Comparison of ENCODE assay signal across 1 cellular context in the genomic region with DNA sequence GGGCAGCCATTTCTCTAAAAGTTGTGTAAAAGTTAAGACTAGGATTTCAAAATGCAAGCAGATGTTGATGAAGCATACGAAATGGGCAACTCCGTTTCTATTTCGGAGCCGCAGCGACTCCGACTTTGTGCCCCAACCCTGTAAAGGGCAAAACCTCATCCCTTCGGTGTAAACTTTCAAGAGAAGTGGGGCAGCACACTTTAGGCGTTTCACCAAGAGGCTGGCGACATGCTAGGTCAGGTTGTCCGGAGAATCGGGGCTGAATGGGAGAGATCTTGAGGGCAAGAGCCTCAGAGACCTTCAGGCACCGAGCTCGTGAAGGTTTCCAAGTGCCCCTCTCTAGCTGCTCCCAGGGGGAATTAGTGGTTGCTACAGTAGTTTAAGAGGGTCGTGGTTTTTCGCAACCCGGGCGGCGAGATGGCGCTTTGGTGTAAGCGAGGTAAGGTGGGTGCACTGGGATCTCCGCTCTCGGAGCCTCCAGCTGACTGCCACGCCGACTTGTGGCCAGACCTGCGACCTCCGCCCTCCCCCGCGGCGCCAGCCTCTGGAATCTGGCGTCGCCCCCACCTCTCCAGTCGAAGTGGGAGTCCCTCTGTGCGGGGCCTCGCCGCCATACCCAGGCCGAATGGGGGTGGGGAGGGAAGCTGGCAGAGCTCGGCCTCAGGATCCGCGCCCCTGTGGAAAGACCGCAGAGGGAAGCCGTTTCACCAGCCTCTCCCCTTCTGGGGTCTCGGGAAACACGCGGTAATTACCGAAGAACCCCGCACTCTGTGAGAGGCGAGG.
TF ChIP-seq lines count a peak whose summit lies in the region.

No MANE protein-coding gene starts in this region.

TF ChIP-seq in HepG2, 621 proteins besides CTCF, POLR2A, EP300 and RAD21 (continues in another document):
- TF ChIP-seq TBP (CRISPR knock-in tag; IDR thresholded peaks at IDR 0.05): no peak
- TF ChIP-seq ZNF878 (CRISPR knock-in tag; IDR thresholded peaks at IDR 0.05): peak; percentile 71; the same call in 1 of the 2 replicates
- TF ChIP-seq KAT7 (CRISPR knock-in tag; IDR thresholded peaks at IDR 0.05; ENCODE audit: borderline replicate concordance): peak; percentile 96; the same call in 1 of the 2 replicates
- TF ChIP-seq, protein P1, sequence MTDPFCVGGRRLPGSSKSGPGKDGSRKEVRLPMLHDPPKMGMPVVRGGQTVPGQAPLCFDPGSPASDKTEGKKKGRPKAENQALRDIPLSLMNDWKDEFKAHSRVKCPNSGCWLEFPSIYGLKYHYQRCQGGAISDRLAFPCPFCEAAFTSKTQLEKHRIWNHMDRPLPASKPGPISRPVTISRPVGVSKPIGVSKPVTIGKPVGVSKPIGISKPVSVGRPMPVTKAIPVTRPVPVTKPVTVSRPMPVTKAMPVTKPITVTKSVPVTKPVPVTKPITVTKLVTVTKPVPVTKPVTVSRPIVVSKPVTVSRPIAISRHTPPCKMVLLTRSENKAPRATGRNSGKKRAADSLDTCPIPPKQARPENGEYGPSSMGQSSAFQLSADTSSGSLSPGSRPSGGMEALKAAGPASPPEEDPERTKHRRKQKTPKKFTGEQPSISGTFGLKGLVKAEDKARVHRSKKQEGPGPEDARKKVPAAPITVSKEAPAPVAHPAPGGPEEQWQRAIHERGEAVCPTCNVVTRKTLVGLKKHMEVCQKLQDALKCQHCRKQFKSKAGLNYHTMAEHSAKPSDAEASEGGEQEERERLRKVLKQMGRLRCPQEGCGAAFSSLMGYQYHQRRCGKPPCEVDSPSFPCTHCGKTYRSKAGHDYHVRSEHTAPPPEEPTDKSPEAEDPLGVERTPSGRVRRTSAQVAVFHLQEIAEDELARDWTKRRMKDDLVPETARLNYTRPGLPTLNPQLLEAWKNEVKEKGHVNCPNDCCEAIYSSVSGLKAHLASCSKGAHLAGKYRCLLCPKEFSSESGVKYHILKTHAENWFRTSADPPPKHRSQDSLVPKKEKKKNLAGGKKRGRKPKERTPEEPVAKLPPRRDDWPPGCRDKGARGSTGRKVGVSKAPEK (CRISPR knock-in tag; IDR thresholded peaks at IDR 0.05; ENCODE audit: borderline replicate concordance): peak; percentile 91; the same call in 1 of the 2 replicates
- TF ChIP-seq, protein P2, sequence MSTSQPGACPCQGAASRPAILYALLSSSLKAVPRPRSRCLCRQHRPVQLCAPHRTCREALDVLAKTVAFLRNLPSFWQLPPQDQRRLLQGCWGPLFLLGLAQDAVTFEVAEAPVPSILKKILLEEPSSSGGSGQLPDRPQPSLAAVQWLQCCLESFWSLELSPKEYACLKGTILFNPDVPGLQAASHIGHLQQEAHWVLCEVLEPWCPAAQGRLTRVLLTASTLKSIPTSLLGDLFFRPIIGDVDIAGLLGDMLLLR (CRISPR knock-in tag; IDR thresholded peaks at IDR 0.05): peak; percentile 86
- TF ChIP-seq ZNF101 (CRISPR knock-in tag; IDR thresholded peaks at IDR 0.05; ENCODE audit: borderline replicate concordance, low read depth): no peak; the same call in 1 of the 2 replicates
- TF ChIP-seq, protein P3, sequence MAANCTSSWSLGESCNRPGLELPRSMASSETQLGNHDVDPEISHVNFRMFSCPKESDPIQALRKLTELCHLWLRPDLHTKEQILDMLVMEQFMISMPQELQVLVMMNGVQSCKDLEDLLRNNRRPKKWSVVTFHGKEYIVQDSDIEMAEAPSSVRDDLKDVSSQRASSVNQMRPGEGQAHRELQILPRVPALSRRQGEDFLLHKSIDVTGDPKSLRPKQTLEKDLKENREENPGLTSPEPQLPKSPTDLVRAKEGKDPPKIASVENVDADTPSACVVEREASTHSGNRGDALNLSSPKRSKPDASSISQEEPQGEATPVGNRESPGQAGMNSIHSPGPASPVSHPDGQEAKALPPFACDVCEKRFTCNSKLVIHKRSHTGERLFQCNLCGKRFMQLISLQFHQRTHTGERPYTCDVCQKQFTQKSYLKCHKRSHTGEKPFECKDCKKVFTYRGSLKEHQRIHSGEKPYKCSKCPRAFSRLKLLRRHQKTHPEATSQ (CRISPR knock-in tag; IDR thresholded peaks at IDR 0.05; ENCODE audit: borderline replicate concordance): no peak
- TF ChIP-seq, protein P4, sequence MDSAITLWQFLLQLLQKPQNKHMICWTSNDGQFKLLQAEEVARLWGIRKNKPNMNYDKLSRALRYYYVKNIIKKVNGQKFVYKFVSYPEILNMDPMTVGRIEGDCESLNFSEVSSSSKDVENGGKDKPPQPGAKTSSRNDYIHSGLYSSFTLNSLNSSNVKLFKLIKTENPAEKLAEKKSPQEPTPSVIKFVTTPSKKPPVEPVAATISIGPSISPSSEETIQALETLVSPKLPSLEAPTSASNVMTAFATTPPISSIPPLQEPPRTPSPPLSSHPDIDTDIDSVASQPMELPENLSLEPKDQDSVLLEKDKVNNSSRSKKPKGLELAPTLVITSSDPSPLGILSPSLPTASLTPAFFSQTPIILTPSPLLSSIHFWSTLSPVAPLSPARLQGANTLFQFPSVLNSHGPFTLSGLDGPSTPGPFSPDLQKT (CRISPR knock-in tag; IDR thresholded peaks at IDR 0.05; ENCODE audit: borderline replicate concordance): no peak
- no peak for TF ChIP-seq ZNF619 (CRISPR knock-in tag; IDR thresholded peaks at IDR 0.05)
- TF ChIP-seq SAP130 (CRISPR knock-in tag; IDR thresholded peaks at IDR 0.05; ENCODE audit: low read depth): no peak; the same call in none of the 2 replicates
- 0 out of 2 replicates have a peak, but pooled peaks have one; percentile 12 for TF ChIP-seq ZSCAN30 (CRISPR knock-in tag; IDR thresholded peaks at IDR 0.05)
- TF ChIP-seq CC2D1A (CRISPR knock-in tag; IDR thresholded peaks at IDR 0.05): no peak
- peak; percentile 89 for TF ChIP-seq RFXAP (CRISPR knock-in tag; IDR thresholded peaks at IDR 0.05; ENCODE audit: borderline replicate concordance)
- no peak for TF ChIP-seq KDM3A (CRISPR knock-in tag; IDR thresholded peaks at IDR 0.05; ENCODE audit: low read depth)
- TF ChIP-seq BORCS8-MEF2B (CRISPR knock-in tag; IDR thresholded peaks at IDR 0.05): 0 out of 2 replicates have a peak, but pooled peaks have one; percentile 11
- no peak for TF ChIP-seq ZNF329 (CRISPR knock-in tag; IDR thresholded peaks at IDR 0.05; ENCODE audit: low read depth)
- no peak; the same call in 1 of the 2 replicates for TF ChIP-seq ZNF484 (CRISPR knock-in tag; IDR thresholded peaks at IDR 0.05; ENCODE audit: borderline replicate concordance, low read depth)
- peak; percentile 8; the same call in 1 of the 2 replicates for TF ChIP-seq FOXK1 (CRISPR knock-in tag; IDR thresholded peaks at IDR 0.05; ENCODE audit: borderline replicate concordance, low read depth)
- TF ChIP-seq, protein P5, sequence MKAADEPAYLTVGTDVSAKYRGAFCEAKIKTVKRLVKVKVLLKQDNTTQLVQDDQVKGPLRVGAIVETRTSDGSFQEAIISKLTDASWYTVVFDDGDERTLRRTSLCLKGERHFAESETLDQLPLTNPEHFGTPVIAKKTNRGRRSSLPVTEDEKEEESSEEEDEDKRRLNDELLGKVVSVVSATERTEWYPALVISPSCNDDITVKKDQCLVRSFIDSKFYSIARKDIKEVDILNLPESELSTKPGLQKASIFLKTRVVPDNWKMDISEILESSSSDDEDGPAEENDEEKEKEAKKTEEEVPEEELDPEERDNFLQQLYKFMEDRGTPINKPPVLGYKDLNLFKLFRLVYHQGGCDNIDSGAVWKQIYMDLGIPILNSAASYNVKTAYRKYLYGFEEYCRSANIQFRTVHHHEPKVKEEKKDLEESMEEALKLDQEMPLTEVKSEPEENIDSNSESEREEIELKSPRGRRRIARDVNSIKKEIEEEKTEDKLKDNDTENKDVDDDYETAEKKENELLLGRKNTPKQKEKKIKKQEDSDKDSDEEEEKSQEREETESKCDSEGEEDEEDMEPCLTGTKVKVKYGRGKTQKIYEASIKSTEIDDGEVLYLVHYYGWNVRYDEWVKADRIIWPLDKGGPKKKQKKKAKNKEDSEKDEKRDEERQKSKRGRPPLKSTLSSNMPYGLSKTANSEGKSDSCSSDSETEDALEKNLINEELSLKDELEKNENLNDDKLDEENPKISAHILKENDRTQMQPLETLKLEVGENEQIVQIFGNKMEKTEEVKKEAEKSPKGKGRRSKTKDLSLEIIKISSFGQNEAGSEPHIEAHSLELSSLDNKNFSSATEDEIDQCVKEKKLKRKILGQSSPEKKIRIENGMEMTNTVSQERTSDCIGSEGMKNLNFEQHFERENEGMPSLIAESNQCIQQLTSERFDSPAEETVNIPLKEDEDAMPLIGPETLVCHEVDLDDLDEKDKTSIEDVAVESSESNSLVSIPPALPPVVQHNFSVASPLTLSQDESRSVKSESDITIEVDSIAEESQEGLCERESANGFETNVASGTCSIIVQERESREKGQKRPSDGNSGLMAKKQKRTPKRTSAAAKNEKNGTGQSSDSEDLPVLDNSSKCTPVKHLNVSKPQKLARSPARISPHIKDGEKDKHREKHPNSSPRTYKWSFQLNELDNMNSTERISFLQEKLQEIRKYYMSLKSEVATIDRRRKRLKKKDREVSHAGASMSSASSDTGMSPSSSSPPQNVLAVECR (CRISPR knock-in tag; IDR thresholded peaks at IDR 0.05; ENCODE audit: borderline replicate concordance): peak; percentile 82
- 0 out of 2 replicates have a peak, but pooled peaks have one; percentile 95 for TF ChIP-seq KDM5B (CRISPR knock-in tag; IDR thresholded peaks at IDR 0.05; ENCODE audit: borderline replicate concordance)
- TF ChIP-seq SKI (IDR thresholded peaks at IDR 0.05; ENCODE audit: partially characterized antibody): peak; percentile 20
- TF ChIP-seq ZSCAN22 (CRISPR knock-in tag; IDR thresholded peaks at IDR 0.05): 0 out of 2 replicates have a peak, but pooled peaks have one; percentile 69
- TF ChIP-seq ZNF136 (CRISPR knock-in tag; IDR thresholded peaks at IDR 0.05; ENCODE audit: low read depth): no peak; the same call in 1 of the 2 replicates
- no peak for TF ChIP-seq CBX1 (IDR thresholded peaks at IDR 0.05; ENCODE audit: low read depth)
- TF ChIP-seq, protein P6, sequence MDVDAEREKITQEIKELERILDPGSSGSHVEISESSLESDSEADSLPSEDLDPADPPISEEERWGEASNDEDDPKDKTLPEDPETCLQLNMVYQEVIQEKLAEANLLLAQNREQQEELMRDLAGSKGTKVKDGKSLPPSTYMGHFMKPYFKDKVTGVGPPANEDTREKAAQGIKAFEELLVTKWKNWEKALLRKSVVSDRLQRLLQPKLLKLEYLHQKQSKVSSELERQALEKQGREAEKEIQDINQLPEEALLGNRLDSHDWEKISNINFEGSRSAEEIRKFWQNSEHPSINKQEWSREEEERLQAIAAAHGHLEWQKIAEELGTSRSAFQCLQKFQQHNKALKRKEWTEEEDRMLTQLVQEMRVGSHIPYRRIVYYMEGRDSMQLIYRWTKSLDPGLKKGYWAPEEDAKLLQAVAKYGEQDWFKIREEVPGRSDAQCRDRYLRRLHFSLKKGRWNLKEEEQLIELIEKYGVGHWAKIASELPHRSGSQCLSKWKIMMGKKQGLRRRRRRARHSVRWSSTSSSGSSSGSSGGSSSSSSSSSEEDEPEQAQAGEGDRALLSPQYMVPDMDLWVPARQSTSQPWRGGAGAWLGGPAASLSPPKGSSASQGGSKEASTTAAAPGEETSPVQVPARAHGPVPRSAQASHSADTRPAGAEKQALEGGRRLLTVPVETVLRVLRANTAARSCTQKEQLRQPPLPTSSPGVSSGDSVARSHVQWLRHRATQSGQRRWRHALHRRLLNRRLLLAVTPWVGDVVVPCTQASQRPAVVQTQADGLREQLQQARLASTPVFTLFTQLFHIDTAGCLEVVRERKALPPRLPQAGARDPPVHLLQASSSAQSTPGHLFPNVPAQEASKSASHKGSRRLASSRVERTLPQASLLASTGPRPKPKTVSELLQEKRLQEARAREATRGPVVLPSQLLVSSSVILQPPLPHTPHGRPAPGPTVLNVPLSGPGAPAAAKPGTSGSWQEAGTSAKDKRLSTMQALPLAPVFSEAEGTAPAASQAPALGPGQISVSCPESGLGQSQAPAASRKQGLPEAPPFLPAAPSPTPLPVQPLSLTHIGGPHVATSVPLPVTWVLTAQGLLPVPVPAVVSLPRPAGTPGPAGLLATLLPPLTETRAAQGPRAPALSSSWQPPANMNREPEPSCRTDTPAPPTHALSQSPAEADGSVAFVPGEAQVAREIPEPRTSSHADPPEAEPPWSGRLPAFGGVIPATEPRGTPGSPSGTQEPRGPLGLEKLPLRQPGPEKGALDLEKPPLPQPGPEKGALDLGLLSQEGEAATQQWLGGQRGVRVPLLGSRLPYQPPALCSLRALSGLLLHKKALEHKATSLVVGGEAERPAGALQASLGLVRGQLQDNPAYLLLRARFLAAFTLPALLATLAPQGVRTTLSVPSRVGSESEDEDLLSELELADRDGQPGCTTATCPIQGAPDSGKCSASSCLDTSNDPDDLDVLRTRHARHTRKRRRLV (CRISPR knock-in tag; IDR thresholded peaks at IDR 0.05): peak; percentile 86; the same call in 1 of the 2 replicates
- TF ChIP-seq, protein P7, sequence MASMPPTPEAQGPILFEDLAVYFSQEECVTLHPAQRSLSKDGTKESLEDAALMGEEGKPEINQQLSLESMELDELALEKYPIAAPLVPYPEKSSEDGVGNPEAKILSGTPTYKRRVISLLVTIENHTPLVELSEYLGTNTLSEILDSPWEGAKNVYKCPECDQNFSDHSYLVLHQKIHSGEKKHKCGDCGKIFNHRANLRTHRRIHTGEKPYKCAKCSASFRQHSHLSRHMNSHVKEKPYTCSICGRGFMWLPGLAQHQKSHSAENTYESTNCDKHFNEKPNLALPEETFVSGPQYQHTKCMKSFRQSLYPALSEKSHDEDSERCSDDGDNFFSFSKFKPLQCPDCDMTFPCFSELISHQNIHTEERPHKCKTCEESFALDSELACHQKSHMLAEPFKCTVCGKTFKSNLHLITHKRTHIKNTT (CRISPR knock-in tag; IDR thresholded peaks at IDR 0.05): peak; percentile 62; the same call in 1 of the 2 replicates
- TF ChIP-seq, protein P8, sequence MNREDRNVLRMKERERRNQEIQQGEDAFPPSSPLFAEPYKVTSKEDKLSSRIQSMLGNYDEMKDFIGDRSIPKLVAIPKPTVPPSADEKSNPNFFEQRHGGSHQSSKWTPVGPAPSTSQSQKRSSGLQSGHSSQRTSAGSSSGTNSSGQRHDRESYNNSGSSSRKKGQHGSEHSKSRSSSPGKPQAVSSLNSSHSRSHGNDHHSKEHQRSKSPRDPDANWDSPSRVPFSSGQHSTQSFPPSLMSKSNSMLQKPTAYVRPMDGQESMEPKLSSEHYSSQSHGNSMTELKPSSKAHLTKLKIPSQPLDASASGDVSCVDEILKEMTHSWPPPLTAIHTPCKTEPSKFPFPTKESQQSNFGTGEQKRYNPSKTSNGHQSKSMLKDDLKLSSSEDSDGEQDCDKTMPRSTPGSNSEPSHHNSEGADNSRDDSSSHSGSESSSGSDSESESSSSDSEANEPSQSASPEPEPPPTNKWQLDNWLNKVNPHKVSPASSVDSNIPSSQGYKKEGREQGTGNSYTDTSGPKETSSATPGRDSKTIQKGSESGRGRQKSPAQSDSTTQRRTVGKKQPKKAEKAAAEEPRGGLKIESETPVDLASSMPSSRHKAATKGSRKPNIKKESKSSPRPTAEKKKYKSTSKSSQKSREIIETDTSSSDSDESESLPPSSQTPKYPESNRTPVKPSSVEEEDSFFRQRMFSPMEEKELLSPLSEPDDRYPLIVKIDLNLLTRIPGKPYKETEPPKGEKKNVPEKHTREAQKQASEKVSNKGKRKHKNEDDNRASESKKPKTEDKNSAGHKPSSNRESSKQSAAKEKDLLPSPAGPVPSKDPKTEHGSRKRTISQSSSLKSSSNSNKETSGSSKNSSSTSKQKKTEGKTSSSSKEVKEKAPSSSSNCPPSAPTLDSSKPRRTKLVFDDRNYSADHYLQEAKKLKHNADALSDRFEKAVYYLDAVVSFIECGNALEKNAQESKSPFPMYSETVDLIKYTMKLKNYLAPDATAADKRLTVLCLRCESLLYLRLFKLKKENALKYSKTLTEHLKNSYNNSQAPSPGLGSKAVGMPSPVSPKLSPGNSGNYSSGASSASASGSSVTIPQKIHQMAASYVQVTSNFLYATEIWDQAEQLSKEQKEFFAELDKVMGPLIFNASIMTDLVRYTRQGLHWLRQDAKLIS (CRISPR knock-in tag; IDR thresholded peaks at IDR 0.05): no peak
- TF ChIP-seq, protein P9, sequence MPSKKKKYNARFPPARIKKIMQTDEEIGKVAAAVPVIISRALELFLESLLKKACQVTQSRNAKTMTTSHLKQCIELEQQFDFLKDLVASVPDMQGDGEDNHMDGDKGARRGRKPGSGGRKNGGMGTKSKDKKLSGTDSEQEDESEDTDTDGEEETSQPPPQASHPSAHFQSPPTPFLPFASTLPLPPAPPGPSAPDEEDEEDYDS (CRISPR knock-in tag; IDR thresholded peaks at IDR 0.05): no peak
